Comparison of ENCODE assay signal across 24 cellular contexts in genomic region chr2:86445436-86445835, GRCh38. TPM values are rescaled to one million over a fixed set of nuclear protein-coding genes. Genes with fewer than 3 reads are reported as not detected.
DNase-seq lines count a peak whose midpoint lies in the region; ATAC-seq, FAIRE-seq and TF ChIP-seq lines count a peak whose summit lies in the region.
"Had no signal": no experiment of that assay in that cellular context is flagged by ENCODE, and none has a peak within 500 bp of the region (broad histone marks: within the 10 kb centered on the region; RNA-seq: fewer than 3 reads in every experiment).

No MANE protein-coding gene starts in this region.

- H2AK9ac ChIP-seq in IMR-90 (replicated peaks; ENCODE audit: low read depth, low read length, poor library complexity): no peak overlapping the region

- 91% methylated on average over 1 of the region's 4 CpGs; no CpG with 5 or more reads in 1 of the 2 experiments for WGBS in IMR-90 (ENCODE audit: extremely low coverage in 2 of 2, insufficient read length in 1 of 2), 2 experiments
- 82% methylated on average over 4 of the region's 4 CpGs for WGBS in suprapubic skin

- H2BK120ac ChIP-seq in IMR-90 (ENCODE audit: low read depth, low read length): no peak overlapping the region

- H3K9me3 Mint-ChIP-seq in activated naive CD4-positive, alpha-beta T cell treated with anti-CD3 and anti-CD28 coated beads for 36 hours: peaks cover 2% of the 10 kb centered on the region
- peaks cover 2% of the 10 kb centered on the region for H3K9me3 Mint-ChIP-seq in astrocyte (ENCODE audit: unreplicated experiment)
- peaks cover 2% of the 10 kb centered on the region for H3K9me3 Mint-ChIP-seq in natural killer cell treated with Interleukin-12 subunit alpha and Interleukin-12 subunit beta and Interleukin-15 and Interleukin-18, amount 100 ng/mL, for 72 hours

- H3K27me3 ChIP-seq in IMR-90 (ENCODE audit: control insufficient read depth, insufficient read depth, low read length): no peaks in the 10 kb centered on the region
- H3K27me3 ChIP-seq in astrocyte (ENCODE audit: insufficient read depth, low read length): no peaks in the 10 kb centered on the region
- no peaks in the 10 kb centered on the region for H3K27me3 ChIP-seq in suprapubic skin
- H3K27me3 ChIP-seq: foreskin keratinocyte, vagina had no signal

- TF ChIP-seq RAD21 in IMR-90 (IDR thresholded peaks at IDR 0.05; ENCODE audit: low read length): no peak

- no peak for TF ChIP-seq EP300 in suprapubic skin (IDR thresholded peaks at IDR 0.05)

- ATAC-seq in IMR-90 (ENCODE audit: low read depth): no peak
- ATAC-seq in natural killer cell treated with Interleukin-12 subunit alpha and Interleukin-12 subunit beta and Interleukin-15 and Interleukin-18, amount 100 ng/mL, for 72 hours: no peak
- no peak for ATAC-seq in GM18867 (IDR thresholded peaks at IDR 0.05; ENCODE audit: unreplicated experiment)
- ATAC-seq: foreskin keratinocyte had no signal

- H2BK20ac ChIP-seq in IMR-90 (ENCODE audit: low read depth, low read length): no peak overlapping the region

- H3K79me2 ChIP-seq in astrocyte (ENCODE audit: insufficient read depth, low read length): peaks cover 82% of the 10 kb centered on the region

- in situ Hi-C loops in IMR-90 (cut with MboI; ENCODE audit: low sequenced_read_pairs): no loop called here

- peaks cover 4% of the 10 kb centered on the region; the same call in 1 of the 2 replicates for H3K4me1 ChIP-seq in IMR-90 (ENCODE audit: control insufficient read depth, insufficient read depth, low read length)
- peaks cover 10% of the 10 kb centered on the region for H3K4me1 ChIP-seq in astrocyte (ENCODE audit: insufficient read depth, low read length)
- peaks cover 48% of the 10 kb centered on the region for H3K4me1 ChIP-seq in suprapubic skin
- H3K4me1 ChIP-seq: foreskin keratinocyte had no signal

- H3K4me3 ChIP-seq in IMR-90 (ENCODE audit: insufficient read depth, low read depth, low read length) (no peak overlapping the region), astrocyte (ENCODE audit: insufficient read depth, low read depth, low read length) (no peak overlapping the region), suprapubic skin (no peak overlapping the region)
- H3K4me3 ChIP-seq: left ventricle myocardium inferior, prostate gland, thoracic aorta, vagina had no signal

- H3K4me2 ChIP-seq in IMR-90 (ENCODE audit: low read depth, low read length) (no peak overlapping the region), astrocyte (ENCODE audit: low read length) (no peak overlapping the region)

- no peak for DNase-seq in activated naive CD4-positive, alpha-beta T cell treated with anti-CD3 and anti-CD28 coated beads for 36 hours
- no peak for DNase-seq in activated naive CD4-positive, alpha-beta T cell (lab: John Stamatoyannopoulos, UW)
- DNase-seq in IMR-90 (no peak), astrocyte (ENCODE audit: low read depth) (no peak), suprapubic skin (ENCODE audit: low spot score in 2 of 2) (no peak), NCI-H2196 (lab: John Stamatoyannopoulos, UW; ENCODE audit: unreplicated experiment) (no peak)
- no peak for DNase-seq in natural killer cell treated with Interleukin-12 subunit alpha and Interleukin-12 subunit beta and Interleukin-15 and Interleukin-18, amount 100 ng/mL, for 72 hours (ENCODE audit: low spot score)
- DNase-seq: activated naive CD4-positive, alpha-beta T cell treated with anti-CD3 and anti-CD28 coated beads, Interleukin-2, amount 10 ng/mL, durations not matched to agents 7 days and 5 days; aorta; central memory CD4-positive, alpha-beta T cell; DMS 273 treated with DMSO at 0.1 percent for 48 hours; erythroblast; foreskin keratinocyte; GDM1; left ventricle myocardium inferior; NCI-H1048; NCI-H187; SHP77 treated with DMSO at 0.1 percent for 48 hours had no signal

- no peak overlapping the region for H2AK5ac ChIP-seq in IMR-90 (ENCODE audit: low read depth, low read length)

- peaks cover 23% of the 10 kb centered on the region for H3K36me3 Mint-ChIP-seq in activated naive CD4-positive, alpha-beta T cell treated with anti-CD3 and anti-CD28 coated beads for 36 hours (ENCODE audit: low read depth)
- H3K36me3 Mint-ChIP-seq in astrocyte (ENCODE audit: low read depth, unreplicated experiment): peaks cover 12% of the 10 kb centered on the region
- H3K36me3 Mint-ChIP-seq in natural killer cell treated with Interleukin-12 subunit alpha and Interleukin-12 subunit beta and Interleukin-15 and Interleukin-18, amount 100 ng/mL, for 72 hours: peaks cover 36% of the 10 kb centered on the region

- peaks cover 73% of the 10 kb centered on the region for H3K4me1 Mint-ChIP-seq in activated naive CD4-positive, alpha-beta T cell treated with anti-CD3 and anti-CD28 coated beads for 36 hours (ENCODE audit: low read depth)
- peaks cover 33% of the 10 kb centered on the region for H3K4me1 Mint-ChIP-seq in astrocyte (ENCODE audit: low read depth, unreplicated experiment)
- peaks cover 62 to 79% of the 10 kb centered on the region in 2 donors for H3K4me1 Mint-ChIP-seq in natural killer cell treated with Interleukin-12 subunit alpha and Interleukin-12 subunit beta and Interleukin-15 and Interleukin-18, amount 100 ng/mL, for 72 hours (ENCODE audit: low read depth in 2 of 2)

- H4K91ac ChIP-seq in IMR-90 (ENCODE audit: insufficient read depth, low read depth, low read length): no peak overlapping the region

- POLR2A ChIA-PET in IMR-90 (lab: Charles Lee; ENCODE audit: unreplicated experiment): no interaction called here

- peaks cover 13 to 69% of the 10 kb centered on the region in 2 experiments for H3K79me1 ChIP-seq in IMR-90 (ENCODE audit: low read depth in 1 of 2, low read length in 2 of 2)

- H4K20me1 ChIP-seq in IMR-90 (ENCODE audit: insufficient read depth, low read length): peaks cover 73% of the 10 kb centered on the region
- H4K20me1 ChIP-seq in astrocyte (ENCODE audit: insufficient read depth, low read length): peaks cover 78% of the 10 kb centered on the region

- dilution Hi-C loops in IMR-90 (cut with HindIII; ENCODE audit: low sequenced_read_pairs, unreplicated experiment): no loop called here

- FAIRE-seq in astrocyte (lab: Jason Lieb, UNC): no peak

- H3K23ac ChIP-seq in IMR-90 (ENCODE audit: low read depth, low read length): no peak overlapping the region

- TF ChIP-seq POLR2A in IMR-90 (IDR thresholded peaks at IDR 0.05; ENCODE audit: low read depth, low read length) (no peak), suprapubic skin (IDR thresholded peaks at IDR 0.05) (no peak)

- no peak overlapping the region for H2BK15ac ChIP-seq in IMR-90 (ENCODE audit: low read depth, low read length)

- intact Hi-C loops in activated naive CD4-positive, alpha-beta T cell treated with anti-CD3 and anti-CD28 coated beads for 36 hours (cut with micrococcal nuclease): loop anchor here (10.0 kb wide), 2 partner anchors 299 to 831 kb away; partner anchors contain the start of genes C2orf68 and USP39
- intact Hi-C loops in IMR-90 (cut with micrococcal nuclease): no loop called here

- no peak overlapping the region for H2BK5ac ChIP-seq in IMR-90 (ENCODE audit: low read depth, low read length, poor library complexity, severe bottlenecking)

- no peak overlapping the region for H2AFZ ChIP-seq in IMR-90 (replicated peaks; ENCODE audit: low read length, poor library complexity)
- H2AFZ ChIP-seq in astrocyte (ENCODE audit: low read depth, low read length): no peak overlapping the region

- H3K9ac ChIP-seq in IMR-90 (ENCODE audit: low read depth, low read length) (no peak overlapping the region), astrocyte (ENCODE audit: low read length) (no peak overlapping the region)

- CTCF ChIA-PET in activated naive CD4-positive, alpha-beta T cell treated with anti-CD3 and anti-CD28 coated beads for 36 hours (lab: Charles Lee): no interaction called here
- CTCF ChIA-PET in IMR-90 (lab: Yijun Ruan, JAX): no interaction called here

- BruUV-seq in IMR-90 (replicated peaks; lab: Mats Ljungman, UMichigan): no TSS peak

- no peak overlapping the region for H3K27ac ChIP-seq in IMR-90 (ENCODE audit: insufficient read depth, low read length)
- H3K27ac ChIP-seq in astrocyte (ENCODE audit: low read depth, low read length): no peak overlapping the region
- no peak overlapping the region for H3K27ac ChIP-seq in suprapubic skin
- H3K27ac ChIP-seq: C4-2B, foreskin keratinocyte, left ventricle myocardium inferior, prostate gland, vagina had no signal

- no peak overlapping the region for H4K5ac ChIP-seq in IMR-90 (ENCODE audit: low read depth, low read length)

- no peaks in the 10 kb centered on the region for H3K9me3 ChIP-seq in IMR-90 (ENCODE audit: control insufficient read depth, insufficient read depth, low read length)
- H3K9me3 ChIP-seq in astrocyte (ENCODE audit: insufficient read depth, low read depth, low read length): no peaks in the 10 kb centered on the region
- H3K9me3 ChIP-seq in suprapubic skin: no peaks in the 10 kb centered on the region
- H3K9me3 ChIP-seq: prostate gland, thoracic aorta, vagina had no signal

- TF ChIP-seq CTCF in IMR-90 (conservative IDR thresholded peaks at IDR 0.05; ENCODE audit: low read depth, low read length) (no peak), astrocyte (IDR thresholded peaks at IDR 0.05; ENCODE audit: insufficient read depth, low read depth, low read length) (no peak), suprapubic skin (IDR thresholded peaks at IDR 0.05) (no peak)

- no peak overlapping the region for H3K18ac ChIP-seq in IMR-90 (ENCODE audit: low read depth, low read length)

- H3K4me3 Mint-ChIP-seq in activated naive CD4-positive, alpha-beta T cell treated with anti-CD3 and anti-CD28 coated beads for 36 hours: no peak overlapping the region
- peak overlapping the region; percentile 74 for H3K4me3 Mint-ChIP-seq in astrocyte (ENCODE audit: unreplicated experiment)
- H3K4me3 Mint-ChIP-seq in natural killer cell treated with Interleukin-12 subunit alpha and Interleukin-12 subunit beta and Interleukin-15 and Interleukin-18, amount 100 ng/mL, for 72 hours: peak overlapping the region; percentile 57
- H3K4me3 Mint-ChIP-seq: activated naive CD4-positive, alpha-beta T cell treated with anti-CD3 and anti-CD28 coated beads, Interleukin-2, amount 10 ng/mL, durations not matched to agents 7 days and 5 days; mesothelial cell of epicardium had no signal

- H3K27ac Mint-ChIP-seq in activated naive CD4-positive, alpha-beta T cell treated with anti-CD3 and anti-CD28 coated beads for 36 hours: peak overlapping the region; percentile 20
- peak overlapping the region; percentile 11 for H3K27ac Mint-ChIP-seq in astrocyte (ENCODE audit: unreplicated experiment)
- peak overlapping the region in 1 of 2 donors; percentile 6 for H3K27ac Mint-ChIP-seq in natural killer cell treated with Interleukin-12 subunit alpha and Interleukin-12 subunit beta and Interleukin-15 and Interleukin-18, amount 100 ng/mL, for 72 hours
- H3K27ac Mint-ChIP-seq: activated naive CD4-positive, alpha-beta T cell treated with anti-CD3 and anti-CD28 coated beads, Interleukin-2, amount 10 ng/mL, durations not matched to agents 7 days and 5 days; mesothelial cell of epicardium had no signal

- no peak overlapping the region for H3K4ac ChIP-seq in IMR-90 (ENCODE audit: low read depth, low read length)

- H3K56ac ChIP-seq in IMR-90 (ENCODE audit: extremely low read depth, insufficient read depth, low read length): no peak overlapping the region

- H3K9me1 ChIP-seq in IMR-90 (ENCODE audit: insufficient read depth, low read length): no peaks in the 10 kb centered on the region; the same call in 1 of the 2 replicates

- H3K36me3 ChIP-seq in IMR-90 (ENCODE audit: control insufficient read depth, insufficient read depth, low read length) (peaks cover 28% of the 10 kb centered on the region), astrocyte (ENCODE audit: insufficient read depth, low read length) (peaks cover 13% of the 10 kb centered on the region), suprapubic skin (peaks cover 10% of the 10 kb centered on the region)
- H3K36me3 ChIP-seq: prostate gland had no signal

- no peak overlapping the region for H3K14ac ChIP-seq in IMR-90 (replicated peaks; ENCODE audit: low read depth, low read length)

- no peak overlapping the region for H4K8ac ChIP-seq in IMR-90 (ENCODE audit: low read depth in 2 of 2, low read length in 2 of 2)

- no peaks in the 10 kb centered on the region for H3K27me3 Mint-ChIP-seq in activated naive CD4-positive, alpha-beta T cell treated with anti-CD3 and anti-CD28 coated beads for 36 hours (ENCODE audit: low read depth)
- H3K27me3 Mint-ChIP-seq in astrocyte (ENCODE audit: low read depth, unreplicated experiment): no peaks in the 10 kb centered on the region
- no peaks in the 10 kb centered on the region for H3K27me3 Mint-ChIP-seq in natural killer cell treated with Interleukin-12 subunit alpha and Interleukin-12 subunit beta and Interleukin-15 and Interleukin-18, amount 100 ng/mL, for 72 hours

RNA-seq across cellular contexts. Expression of gene KDM3A, which starts 4.3 kb away (rescaled TPM):
- total RNA-seq in activated naive CD4-positive, alpha-beta T cell treated with anti-CD3 and anti-CD28 coated beads for 36 hours: 10 to 100 TPM; 47.3 to 49.9 TPM
- total RNA-seq in IMR-90 (2012; rRNA removed) (33.3 and 35.8 TPM in 2 replicates), astrocyte (76.2 and 83.4 TPM in 2 replicates), suprapubic skin (100 to 1,000 TPM in 1 of 4 donors, 10 to 100 TPM in 3; 42.9 to 153 (median 64.9) TPM)
- polyA plus RNA-seq in IMR-90 (2012; rRNA removed): 21.3 and 24.8 TPM in 2 replicates
- 4.4 and 5.9 TPM in 2 replicates for polyA plus RNA-seq in IMR-90 (2012; cell fraction: cytosol; rRNA removed)
- 17.0 and 133 TPM in 2 replicates for polyA plus RNA-seq in IMR-90 (2012; cell fraction: nucleus; rRNA removed; ENCODE audit: low replicate concordance)
- total RNA-seq in natural killer cell treated with Interleukin-12 subunit alpha and Interleukin-12 subunit beta and Interleukin-15 and Interleukin-18, amount 100 ng/mL, for 72 hours: 10 to 100 TPM; 44.6 to 74.3 TPM
